In the genomic region with DNA sequence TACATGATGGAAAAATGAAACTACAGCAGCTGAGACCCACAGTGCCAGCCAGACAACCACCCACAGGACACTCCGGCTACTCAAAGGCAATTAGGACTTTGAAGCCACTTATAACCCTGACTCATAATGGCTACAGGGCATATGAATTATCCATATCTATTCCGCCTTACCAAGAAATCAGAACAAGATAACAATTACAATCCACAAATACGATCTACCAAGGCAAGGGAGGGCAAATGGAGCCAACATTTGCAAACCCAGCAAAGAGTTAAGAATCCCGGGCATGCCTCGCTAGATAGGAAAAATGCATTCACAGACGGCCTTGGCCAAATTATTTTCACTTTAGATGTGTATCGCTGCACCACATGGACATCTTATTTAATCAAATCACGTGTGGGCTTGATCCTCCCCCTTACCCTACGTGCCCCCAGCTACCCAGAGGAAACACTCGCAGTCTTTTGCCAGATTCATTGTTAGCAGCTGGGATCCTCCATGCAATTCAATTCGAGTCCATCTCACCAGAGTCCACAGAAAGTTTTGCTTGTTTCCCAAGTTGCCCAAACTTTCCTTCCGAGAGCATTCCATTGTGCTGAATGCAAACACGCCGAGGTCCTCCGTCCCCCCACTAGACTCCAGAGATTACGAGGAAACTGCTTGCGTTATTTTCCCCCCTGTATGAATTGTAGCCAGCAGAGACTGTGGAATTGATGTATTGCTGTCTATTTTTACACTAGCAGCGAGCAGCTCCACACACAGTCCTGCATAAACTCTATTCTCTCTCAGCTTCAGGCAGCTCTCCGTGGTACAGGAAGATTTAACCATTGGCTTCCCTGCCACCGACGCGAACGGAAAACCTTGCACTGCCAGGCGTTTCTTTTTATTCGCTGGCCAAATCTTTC, we compare ENCODE assay signal across 9 cellular contexts. TPM values are rescaled to one million over a fixed set of nuclear protein-coding genes. Genes with fewer than 3 reads are reported as not detected.
DNase-seq lines count a peak whose midpoint lies in the region; ATAC-seq and TF ChIP-seq lines count a peak whose summit lies in the region.
"Had no signal": no experiment of that assay in that cellular context is flagged by ENCODE, and none has a peak within 500 bp of the region (broad histone marks: within the 10 kb centered on the region; RNA-seq: fewer than 3 reads in every experiment).

No MANE protein-coding gene starts in this region.

- no peak for TF ChIP-seq POLR2A in vagina (IDR thresholded peaks at IDR 0.05)

- TF ChIP-seq CTCF in endodermal cell (conservative IDR thresholded peaks at IDR 0.05) = no peak
- TF ChIP-seq CTCF in mesothelial cell of epicardium (IDR thresholded peaks at IDR 0.05; ENCODE audit: unreplicated experiment) = no peak
- TF ChIP-seq CTCF in vagina (IDR thresholded peaks at IDR 0.05) = no peak

- H3K4me3 ChIP-seq in endodermal cell (ENCODE audit: low read length) = peak overlapping the region; percentile 74
- peak overlapping the region; percentile 38 to 49 for H3K4me3 ChIP-seq in vagina

- H3K9me3 Mint-ChIP-seq in endodermal cell (no peaks in the 10 kb centered on the region), mesothelial cell of epicardium (no peaks in the 10 kb centered on the region)

- H3K27ac Mint-ChIP-seq in endodermal cell (no peak overlapping the region), mesothelial cell of epicardium (no peak overlapping the region)

- DNase-seq in Right ventricle myocardium inferior (ENCODE audit: missing footprints) (no peak), cardiac septum (ENCODE audit: low spot score) (no peak), endodermal cell (peak; percentile 50), mesothelial cell of epicardium (ENCODE audit: low spot score in 2 of 2, unreplicated experiment in 2 of 2) (no peak), vagina (ENCODE audit: extremely low spot score in 2 of 2) (no peak), middle frontal gyrus (ENCODE audit: extremely low spot score, low spot score) (no peak)

- H3K4me1 Mint-ChIP-seq in endodermal cell (peaks cover 33% of the 10 kb centered on the region), mesothelial cell of epicardium (peaks cover 30% of the 10 kb centered on the region)

- H3K9ac ChIP-seq in endodermal cell (ENCODE audit: extremely low read depth, low read length, poor library complexity, severe bottlenecking) = no peak overlapping the region

- H3K36me3 ChIP-seq in endodermal cell (ENCODE audit: control insufficient read depth, insufficient read depth, low read length) = no peaks in the 10 kb centered on the region
- H3K36me3 ChIP-seq in vagina = no peaks in the 10 kb centered on the region

- H3K36me3 Mint-ChIP-seq in endodermal cell (ENCODE audit: low read depth) (no peaks in the 10 kb centered on the region), mesothelial cell of epicardium (no peaks in the 10 kb centered on the region)

- peaks cover 24% of the 10 kb centered on the region for H3K27me3 Mint-ChIP-seq in endodermal cell (ENCODE audit: insufficient read depth)
- H3K27me3 Mint-ChIP-seq in mesothelial cell of epicardium (ENCODE audit: low read depth) = peaks cover 49% of the 10 kb centered on the region

- peaks cover 8% of the 10 kb centered on the region for H3K4me1 ChIP-seq in endodermal cell (ENCODE audit: control insufficient read depth, insufficient read depth, low read length)
- H3K4me1 ChIP-seq in vagina = peaks cover 32% of the 10 kb centered on the region

- H3K9me3 ChIP-seq in endodermal cell (ENCODE audit: control insufficient read depth, low read length) (no peaks in the 10 kb centered on the region), vagina (no peaks in the 10 kb centered on the region)

- peak overlapping the region; percentile 33 for H3K27ac ChIP-seq in endodermal cell (ENCODE audit: low read depth, low read length)
- peak overlapping the region; percentile 51 for H3K27ac ChIP-seq in vagina

- intact Hi-C loops in Right ventricle myocardium inferior (cut with DNase I) (loop anchor here (1.0 to 5.0 kb wide), 3 partner anchors 43 to 514 kb away; no protein-coding TSS in a partner anchor), cardiac septum (cut with DNase I) (loop anchor here (2.0 to 5.0 kb wide), 3 partner anchors 42 to 359 kb away; no protein-coding TSS in a partner anchor), vagina (cut with DNase I) (no loop called here)

- ATAC-seq in Right ventricle myocardium inferior (peak; percentile 53), GM21737 (IDR thresholded peaks at IDR 0.05; ENCODE audit: unreplicated experiment) (no peak), GM19023 (IDR thresholded peaks at IDR 0.05; ENCODE audit: unreplicated experiment) (no peak)

- H3K27me3 ChIP-seq in endodermal cell (ENCODE audit: control insufficient read depth, insufficient read depth, low read length, poor library complexity, severe bottlenecking) (peaks cover 11% of the 10 kb centered on the region), vagina (no peaks in the 10 kb centered on the region)

- WGBS in endodermal cell (ENCODE audit: insufficient coverage in 1 of 2, insufficient read length in 1 of 2), 2 experiments = 35 to 40% methylated on average over 17 to 25 of the region's 25 CpGs

- H3K4me3 Mint-ChIP-seq in endodermal cell = peak overlapping the region; percentile 48
- peak overlapping the region; percentile 61 for H3K4me3 Mint-ChIP-seq in mesothelial cell of epicardium

RNA-seq across cellular contexts. Expression of a gene that starts 1.2 kb away (rescaled TPM):
- 77.5 TPM for total RNA-seq in Right ventricle myocardium inferior
- total RNA-seq in cardiac septum = 99.6 TPM
- total RNA-seq in endodermal cell = 10 to 100 TPM in 1 of 2 donors, 1 to 10 TPM in 1; 8.9 to 10.2 TPM
- 2.1 TPM for polyA plus RNA-seq in endodermal cell (2013, experiment 1 of 2)
- 2.2 TPM for polyA plus RNA-seq in endodermal cell (2013, experiment 2 of 2)
- 3.1 to 3.7 TPM (median 3.4 TPM) in 3 replicates for total RNA-seq in mesothelial cell of epicardium
- 1.2 TPM for total RNA-seq in vagina
- total RNA-seq: pulmonary artery endothelial cell had no signal
